Comparison of ENCODE assay signal across 13 cellular contexts in genomic region chr1:117734403-117734802, GRCh38.
DNase-seq lines count a peak whose midpoint lies in the region; ATAC-seq and TF ChIP-seq lines count a peak whose summit lies in the region.
"Had no signal": no experiment of that assay in that cellular context is flagged by ENCODE, and none has a peak within 500 bp of the region (broad histone marks: within the 10 kb centered on the region; RNA-seq: fewer than 3 reads in every experiment).

No MANE protein-coding gene starts in this region.

- H3K9me2 ChIP-seq in PC-3 (replicated peaks; ENCODE audit: low read length), result no peaks in the 10 kb centered on the region

- H4K20me1 ChIP-seq in PC-3 (ENCODE audit: low read length), result no peaks in the 10 kb centered on the region

- H3K36me3 ChIP-seq in Caco-2 (ENCODE audit: control insufficient read depth, insufficient read depth, low read length), result no peaks in the 10 kb centered on the region
- no peaks in the 10 kb centered on the region for H3K36me3 ChIP-seq in PC-3 (ENCODE audit: low read depth, low read length)
- H3K36me3 ChIP-seq in esophagus muscularis mucosa, result no peaks in the 10 kb centered on the region
- H3K36me3 ChIP-seq in sigmoid colon, result no peaks in the 10 kb centered on the region
- H3K36me3 ChIP-seq: cardiac muscle cell, suprapubic skin had no signal

- peaks cover 6% of the 10 kb centered on the region for H3K36me3 Mint-ChIP-seq in Caco-2 (ENCODE audit: insufficient read depth, unreplicated experiment)

- H3K27ac ChIP-seq in PC-3 (ENCODE audit: low read length) (no peak overlapping the region), esophagus muscularis mucosa (replicated peaks in 1 of 4) (peak overlapping the region; percentile 50 to 74 (median 64)), sigmoid colon (peak overlapping the region; percentile 63 to 75 (median 70))
- H3K27ac ChIP-seq: cardiac muscle cell had no signal

- ATAC-seq in PC-3, result peak; percentile 38
- ATAC-seq in HG02571 (IDR thresholded peaks at IDR 0.05; ENCODE audit: unreplicated experiment), result no peak
- ATAC-seq in HG03378 (IDR thresholded peaks at IDR 0.05; ENCODE audit: unreplicated experiment), result no peak
- no peak for ATAC-seq in left colon

- CTCF ChIA-PET in Caco-2 (lab: Charles Lee) (interaction anchor here (1.3 kb wide), 1 partner anchor 20 kb away, joined by 6 read pairs; no protein-coding TSS in a partner anchor), PC-3 (lab: Charles Lee) (no interaction called here)

- TF ChIP-seq POLR2A in esophagus muscularis mucosa (IDR thresholded peaks at IDR 0.05; ENCODE audit: low read depth) (no peak), sigmoid colon (IDR thresholded peaks at IDR 0.05) (no peak)

- H3K4me3 ChIP-seq in Caco-2 (ENCODE audit: low read depth, low read length) (no peak overlapping the region), PC-3 (ENCODE audit: low read length) (peak overlapping the region; percentile 64; the same call in 1 of the 2 replicates), esophagus muscularis mucosa (no peak overlapping the region), sigmoid colon (no peak overlapping the region)
- H3K4me3 ChIP-seq: cardiac muscle cell had no signal

- TF ChIP-seq EP300 in esophagus muscularis mucosa (IDR thresholded peaks at IDR 0.05), result no peak
- TF ChIP-seq EP300 in sigmoid colon (IDR thresholded peaks at IDR 0.05), result no peak

- H3K4me1 ChIP-seq in Caco-2 (0 out of 2 replicates have a peak, but pooled peaks cover 10% of the 10 kb centered on the region), PC-3 (ENCODE audit: insufficient read depth, low read length) (peaks cover 10% of the 10 kb centered on the region; the same call in 1 of the 2 replicates), esophagus muscularis mucosa (peaks cover 0 to 16% (median 12%) of the 10 kb centered on the region in 4 donors), sigmoid colon (peaks cover 0 to 17% (median 13%) of the 10 kb centered on the region in 4 donors)

- H3K9me3 ChIP-seq in Caco-2 (no peaks in the 10 kb centered on the region), PC-3 (ENCODE audit: low read length) (no peaks in the 10 kb centered on the region), esophagus muscularis mucosa (no peaks in the 10 kb centered on the region), sigmoid colon (no peaks in the 10 kb centered on the region)
- H3K9me3 ChIP-seq: suprapubic skin had no signal

- 92% methylated on average over 2 of the region's 3 CpGs for WGBS in esophagus muscularis mucosa
- 62 to 77% methylated on average over 3 of the region's 3 CpGs for WGBS in sigmoid colon, 2 donors

- H3K9me3 Mint-ChIP-seq in Caco-2 (ENCODE audit: unreplicated experiment), result no peaks in the 10 kb centered on the region

- BruUV-seq in Caco-2 (replicated peaks; lab: Mats Ljungman, UMichigan) (no TSS peak), PC-3 (replicated peaks; lab: Mats Ljungman, UMichigan) (no TSS peak)

- no peak overlapping the region for H3K4me3 Mint-ChIP-seq in Caco-2 (ENCODE audit: unreplicated experiment)

- POLR2A ChIA-PET in Caco-2 (lab: Charles Lee), result no interaction called here
- POLR2A ChIA-PET in PC-3 (lab: Charles Lee; ENCODE audit: unreplicated experiment), result no interaction called here

- TF ChIP-seq CTCF in Caco-2 (IDR thresholded peaks at IDR 0.05; ENCODE audit: insufficient read depth in 1 of 2, low read depth in 1 of 2, low read length in 1 of 2, severe bottlenecking in 1 of 2, unreplicated experiment in 1 of 2) (no peak), PC-3 (conservative IDR thresholded peaks at IDR 0.05; ENCODE audit: low read depth, low read length) (no peak), esophagus muscularis mucosa (IDR thresholded peaks at IDR 0.05) (no peak), sigmoid colon (IDR thresholded peaks at IDR 0.05) (no peak)

- H3F3A ChIP-seq in PC-3 (ENCODE audit: low read length, unreplicated experiment), result no peaks in the 10 kb centered on the region

- H3K9ac ChIP-seq in PC-3 (ENCODE audit: low read length), result no peak overlapping the region

- no peaks in the 10 kb centered on the region for H3K27me3 ChIP-seq in Caco-2 (replicated peaks; ENCODE audit: control insufficient read depth, insufficient read depth, low read length)
- H3K27me3 ChIP-seq in PC-3 (ENCODE audit: low read length), result no peaks in the 10 kb centered on the region
- no peaks in the 10 kb centered on the region for H3K27me3 ChIP-seq in esophagus muscularis mucosa
- H3K27me3 ChIP-seq in sigmoid colon, result no peaks in the 10 kb centered on the region
- H3K27me3 ChIP-seq: cardiac muscle cell, suprapubic skin had no signal

- peak in 1 of 2 experiments; percentile 12 for DNase-seq in Caco-2
- DNase-seq in PC-3, result no peak
- DNase-seq in esophagus muscularis mucosa (ENCODE audit: extremely low spot score), result no peak
- DNase-seq in sigmoid colon, result no peak
- no peak for DNase-seq in kidney tubule cell (ENCODE audit: low spot score)
- no peak for DNase-seq in left colon
- DNase-seq: NCI-H1417 treated with DMSO at 0.1 percent for 48 hours, NCI-H526, SIG-M5 had no signal

- H3K27me3 Mint-ChIP-seq in Caco-2 (ENCODE audit: insufficient read depth, unreplicated experiment), result no peaks in the 10 kb centered on the region

- no peaks in the 10 kb centered on the region for H3K79me2 ChIP-seq in PC-3 (ENCODE audit: low read length)

- peaks cover 17% of the 10 kb centered on the region for H3K4me1 Mint-ChIP-seq in Caco-2 (ENCODE audit: low read depth, unreplicated experiment)

- H3K27ac Mint-ChIP-seq in Caco-2 (ENCODE audit: unreplicated experiment), result peak overlapping the region; percentile 79

- intact Hi-C loops in Caco-2 (cut with micrococcal nuclease; ENCODE audit: unreplicated experiment) (loop anchor here (1.0 kb wide), 1 partner anchor 20 kb away; no protein-coding TSS in a partner anchor), PC-3 (cut with micrococcal nuclease) (no loop called here), esophagus muscularis mucosa (cut with DNase I) (no loop called here), sigmoid colon (cut with DNase I) (no loop called here), left colon (cut with DNase I, micrococcal nuclease) (no loop called here)

- H2AFZ ChIP-seq in PC-3 (ENCODE audit: low read length), result peak overlapping the region; percentile 81

- peak overlapping the region; percentile 73 for H3K4me2 ChIP-seq in PC-3 (ENCODE audit: low read length)
